18 cellular contexts compared by ENCODE assay signal in the genomic region with DNA sequence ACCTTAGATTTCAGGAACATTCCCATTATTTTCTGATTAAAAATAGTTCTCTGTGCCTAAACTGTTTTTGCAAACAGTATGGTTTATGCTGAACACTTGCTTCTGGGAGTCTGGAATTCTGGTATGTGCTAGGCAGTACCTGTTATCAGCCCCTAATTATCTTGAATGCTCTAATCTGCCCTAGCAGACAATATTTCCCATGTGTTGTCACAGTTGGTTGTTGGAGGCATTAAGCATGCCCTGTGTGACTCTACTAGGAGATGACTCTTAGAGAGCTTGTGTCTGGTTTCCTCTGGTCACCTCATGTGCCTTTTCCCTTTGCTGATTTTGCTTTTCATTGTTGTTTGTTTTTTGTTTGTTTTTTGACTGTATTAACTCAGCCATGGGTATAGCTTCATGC. TPM values are rescaled to one million over a fixed set of nuclear protein-coding genes. Genes with fewer than 3 reads are reported as not detected.
DNase-seq lines count a peak whose midpoint lies in the region; ATAC-seq, FAIRE-seq and TF ChIP-seq lines count a peak whose summit lies in the region.
"Had no signal": no experiment of that assay in that cellular context is flagged by ENCODE, and none has a peak within 500 bp of the region (broad histone marks: within the 10 kb centered on the region; RNA-seq: fewer than 3 reads in every experiment).

No MANE protein-coding gene starts in this region.

- H3K9me3 ChIP-seq in HepG2 (ENCODE audit: low read length), result no peaks in the 10 kb centered on the region
- H3K9me3 ChIP-seq: ovary, stomach had no signal

- peaks cover 1 to 18% of the 10 kb centered on the region in 2 experiments; a peak in 3 of 5 replicates for H3K36me3 ChIP-seq in HepG2 (replicated peaks in 1 of 2; ENCODE audit: control insufficient read depth in 1 of 2, insufficient read depth in 2 of 2, low read length in 2 of 2)
- H3K36me3 ChIP-seq: ovary had no signal

- no peak overlapping the region for H3K9ac ChIP-seq in HepG2 (ENCODE audit: insufficient read depth, low read depth, low read length)

- CTCF ChIA-PET in activated CD8-positive, alpha-beta T cell treated with anti-CD3 and anti-CD28 coated beads for 36 hours (lab: Charles Lee), result no interaction called here
- CTCF ChIA-PET in activated CD8-positive, alpha-beta T cell treated with anti-CD3 and anti-CD28 coated beads, Interleukin-2, amount 10 ng/mL, durations not matched to agents 7 days and 5 days (lab: Charles Lee), result no interaction called here
- CTCF ChIA-PET in HepG2 (lab: Yijun Ruan, JAX; ENCODE audit: low intra/inter-chr PET ratio, low total read pairs), result no interaction called here

- H3K4me2 ChIP-seq in HepG2 (ENCODE audit: low read depth, low read length), result no peak overlapping the region

- H4K20me1 ChIP-seq in HepG2 (ENCODE audit: insufficient read depth, low read length), result peaks cover 30% of the 10 kb centered on the region; the same call in 1 of the 2 replicates

- H2AFZ ChIP-seq in HepG2 (ENCODE audit: low read length), result no peak overlapping the region

- TF ChIP-seq EP300 in HepG2 (IDR thresholded peaks at IDR 0.05; ENCODE audit: low read depth in 2 of 2, low read length in 2 of 2) (no peak), HepG2 (CRISPR knock-in tag; IDR thresholded peaks at IDR 0.05; ENCODE audit: borderline replicate concordance) (no peak)

- BruUV-seq in HepG2 (replicated peaks; lab: Mats Ljungman, UMichigan), result no TSS peak

- no peak for TF ChIP-seq RAD21 in HepG2 (CRISPR knock-in tag; IDR thresholded peaks at IDR 0.05)

- H3K4me3 Mint-ChIP-seq in activated CD8-positive, alpha-beta T cell treated with anti-CD3 and anti-CD28 coated beads for 36 hours, result no peak overlapping the region
- no peak overlapping the region for H3K4me3 Mint-ChIP-seq in activated CD8-positive, alpha-beta T cell treated with anti-CD3 and anti-CD28 coated beads, Interleukin-2, amount 10 ng/mL, durations not matched to agents 7 days and 5 days
- no peak overlapping the region for H3K4me3 Mint-ChIP-seq in stimulated activated memory B cell treated with anti-CD40 and anti-IgM and Interleukin-4, amounts not matched to agents 10 μg/mL and 1 μg/mL and 100 μg/mL, for 72 hours
- H3K4me3 Mint-ChIP-seq: brain had no signal

- DNase-seq in activated CD8-positive, alpha-beta T cell treated with anti-CD3 and anti-CD28 coated beads for 36 hours, result no peak
- DNase-seq in activated CD8-positive, alpha-beta T cell treated with anti-CD3 and anti-CD28 coated beads, Interleukin-2, amount 10 ng/mL, durations not matched to agents 7 days and 5 days, result no peak
- peak; percentile 51 for DNase-seq in amniotic epithelial cell (ENCODE audit: low read depth)
- DNase-seq in HepG2 (ENCODE audit: low spot score), result no peak
- no peak for DNase-seq in NCI-H2081 (lab: John Stamatoyannopoulos, UW)
- DNase-seq: activated naive CD4-positive, alpha-beta T cell; effector memory CD4-positive, alpha-beta T cell; Karpas-422; mesenchymal stem cell; NCI-H1436 treated with DMSO at 0.1 percent for 48 hours; NCI-H510A; ovary; stimulated activated CD4-positive, alpha-beta T cell treated with anti-CD3 and anti-CD28 coated beads, Interleukin-12 subunit alpha, Interleukin-12 subunit beta, amount 100 ng/mL, for 4 hours; stomach had no signal

- H3K36me3 Mint-ChIP-seq in activated CD8-positive, alpha-beta T cell treated with anti-CD3 and anti-CD28 coated beads for 36 hours (ENCODE audit: low read depth), result peaks cover 26% of the 10 kb centered on the region
- peaks cover 39% of the 10 kb centered on the region for H3K36me3 Mint-ChIP-seq in activated CD8-positive, alpha-beta T cell treated with anti-CD3 and anti-CD28 coated beads, Interleukin-2, amount 10 ng/mL, durations not matched to agents 7 days and 5 days (ENCODE audit: low read depth)
- peaks cover 35% of the 10 kb centered on the region for H3K36me3 Mint-ChIP-seq in stimulated activated memory B cell treated with anti-CD40 and anti-IgM and Interleukin-4, amounts not matched to agents 10 μg/mL and 1 μg/mL and 100 μg/mL, for 72 hours

- H3K27me3 Mint-ChIP-seq in activated CD8-positive, alpha-beta T cell treated with anti-CD3 and anti-CD28 coated beads for 36 hours, result no peaks in the 10 kb centered on the region
- no peaks in the 10 kb centered on the region for H3K27me3 Mint-ChIP-seq in activated CD8-positive, alpha-beta T cell treated with anti-CD3 and anti-CD28 coated beads, Interleukin-2, amount 10 ng/mL, durations not matched to agents 7 days and 5 days (ENCODE audit: low read depth)
- no peaks in the 10 kb centered on the region for H3K27me3 Mint-ChIP-seq in stimulated activated memory B cell treated with anti-CD40 and anti-IgM and Interleukin-4, amounts not matched to agents 10 μg/mL and 1 μg/mL and 100 μg/mL, for 72 hours
- H3K27me3 Mint-ChIP-seq: brain had no signal

- H3K27me3 ChIP-seq in HepG2 (ENCODE audit: control insufficient read depth in 1 of 2, insufficient read depth in 2 of 2, low read length in 2 of 2), result no peaks in the 10 kb centered on the region; a peak in 1 of 5 replicates
- H3K27me3 ChIP-seq: ovary, stomach had no signal

- ATAC-seq in activated CD8-positive, alpha-beta T cell treated with anti-CD3 and anti-CD28 coated beads for 36 hours, result no peak
- ATAC-seq in activated CD8-positive, alpha-beta T cell treated with anti-CD3 and anti-CD28 coated beads, Interleukin-2, amount 10 ng/mL, durations not matched to agents 7 days and 5 days, result no peak
- peak; percentile 35; the same call in 2 of the 3 replicates for ATAC-seq in HepG2
- no peak for ATAC-seq in stimulated activated memory B cell treated with anti-CD40 and anti-IgM and Interleukin-4, amounts not matched to agents 10 μg/mL and 1 μg/mL and 100 μg/mL, for 72 hours
- ATAC-seq in GM21423 (IDR thresholded peaks at IDR 0.05; ENCODE audit: unreplicated experiment), result no peak
- ATAC-seq in GM18861 (IDR thresholded peaks at IDR 0.05; ENCODE audit: unreplicated experiment), result no peak

- no peak for TF ChIP-seq CTCF in activated CD8-positive, alpha-beta T cell treated with anti-CD3 and anti-CD28 coated beads for 36 hours (IDR thresholded peaks at IDR 0.05)
- TF ChIP-seq CTCF in HepG2 (CRISPR knock-in tag; IDR thresholded peaks at IDR 0.05), result no peak

- 0 out of 2 replicates have a peak, but pooled peaks cover 10% of the 10 kb centered on the region for H3K4me1 ChIP-seq in HepG2 (ENCODE audit: insufficient read depth, low read length)

- no peak for FAIRE-seq in HepG2 (lab: Jason Lieb, UNC)

- POLR2A ChIA-PET in activated CD8-positive, alpha-beta T cell treated with anti-CD3 and anti-CD28 coated beads for 36 hours (lab: Charles Lee), result interaction anchor here (1.1 kb wide), 1 partner anchor 34 kb away, joined by 3 read pairs; no protein-coding TSS in a partner anchor
- POLR2A ChIA-PET in activated CD8-positive, alpha-beta T cell treated with anti-CD3 and anti-CD28 coated beads, Interleukin-2, amount 10 ng/mL, durations not matched to agents 7 days and 5 days (lab: Charles Lee), result interaction anchor here (0.8 kb wide), 1 partner anchor 27 kb away, joined by 3 read pairs; no protein-coding TSS in a partner anchor
- POLR2A ChIA-PET in HepG2 (lab: Yijun Ruan, JAX), result no interaction called here

- intact Hi-C loops in activated CD8-positive, alpha-beta T cell treated with anti-CD3 and anti-CD28 coated beads for 36 hours (cut with micrococcal nuclease), result no loop called here
- intact Hi-C loops in HepG2 (cut with micrococcal nuclease; ENCODE audit: unreplicated experiment), result no loop called here

- H3K4me3 ChIP-seq in HepG2 (replicated peaks in 1 of 3; ENCODE audit: insufficient read depth in 1 of 3, low read depth in 2 of 3, low read length in 3 of 3), result no peak overlapping the region
- H3K4me3 ChIP-seq: ovary, stomach had no signal

- H3K79me2 ChIP-seq in HepG2 (ENCODE audit: insufficient read depth, low read length), result peaks cover 83% of the 10 kb centered on the region

- no peak overlapping the region for H3K27ac ChIP-seq in HepG2 (ENCODE audit: extremely low read length, insufficient read depth, low read length)
- H3K27ac ChIP-seq: ovary, stomach had no signal

- peak overlapping the region; percentile 6 for H3K27ac Mint-ChIP-seq in activated CD8-positive, alpha-beta T cell treated with anti-CD3 and anti-CD28 coated beads for 36 hours
- H3K27ac Mint-ChIP-seq in activated CD8-positive, alpha-beta T cell treated with anti-CD3 and anti-CD28 coated beads, Interleukin-2, amount 10 ng/mL, durations not matched to agents 7 days and 5 days, result no peak overlapping the region
- H3K27ac Mint-ChIP-seq in stimulated activated memory B cell treated with anti-CD40 and anti-IgM and Interleukin-4, amounts not matched to agents 10 μg/mL and 1 μg/mL and 100 μg/mL, for 72 hours, result peak overlapping the region; percentile 54

- peaks cover 10% of the 10 kb centered on the region for H3K9me3 Mint-ChIP-seq in activated CD8-positive, alpha-beta T cell treated with anti-CD3 and anti-CD28 coated beads for 36 hours
- peaks cover 4% of the 10 kb centered on the region for H3K9me3 Mint-ChIP-seq in activated CD8-positive, alpha-beta T cell treated with anti-CD3 and anti-CD28 coated beads, Interleukin-2, amount 10 ng/mL, durations not matched to agents 7 days and 5 days (ENCODE audit: insufficient read depth)
- peaks cover 3% of the 10 kb centered on the region for H3K9me3 Mint-ChIP-seq in stimulated activated memory B cell treated with anti-CD40 and anti-IgM and Interleukin-4, amounts not matched to agents 10 μg/mL and 1 μg/mL and 100 μg/mL, for 72 hours

- no peak for TF ChIP-seq POLR2A in HepG2 (IDR thresholded peaks at IDR 0.05; ENCODE audit: insufficient read depth in 1 of 2, low read depth in 2 of 2, low read length in 2 of 2)

- peaks cover 51% of the 10 kb centered on the region for H3K4me1 Mint-ChIP-seq in activated CD8-positive, alpha-beta T cell treated with anti-CD3 and anti-CD28 coated beads for 36 hours (ENCODE audit: low read depth)
- peaks cover 3% of the 10 kb centered on the region for H3K4me1 Mint-ChIP-seq in activated CD8-positive, alpha-beta T cell treated with anti-CD3 and anti-CD28 coated beads, Interleukin-2, amount 10 ng/mL, durations not matched to agents 7 days and 5 days (ENCODE audit: low read depth)
- peaks cover 64% of the 10 kb centered on the region for H3K4me1 Mint-ChIP-seq in stimulated activated memory B cell treated with anti-CD40 and anti-IgM and Interleukin-4, amounts not matched to agents 10 μg/mL and 1 μg/mL and 100 μg/mL, for 72 hours

- in situ Hi-C loops in HepG2 (cut with HindIII; ENCODE audit: extremely low pct_ligation_motif_present, low pct_unique_long_range_greater_than_20kb), result no loop called here

RNA-seq across cellular contexts. Expression of gene UHRF2, which starts 36.6 kb away (rescaled TPM):
- total RNA-seq in activated CD8-positive, alpha-beta T cell treated with anti-CD3 and anti-CD28 coated beads for 36 hours, result 10 to 100 TPM; 57.0 to 60.1 TPM
- 10 to 100 TPM; 59.3 to 68.6 TPM for total RNA-seq in activated CD8-positive, alpha-beta T cell treated with anti-CD3 and anti-CD28 coated beads, Interleukin-2, amount 10 ng/mL, durations not matched to agents 7 days and 5 days
- 33.2 and 44.2 TPM in 2 replicates for total RNA-seq in HepG2 (2016; rRNA removed; fragmentation: Illumina TruSeq; extraction: Trizol)
- total RNA-seq in HepG2 (2016; cell fraction: cytosol; rRNA removed; fragmentation: Illumina TruSeq; extraction: Trizol; ENCODE audit: low read depth), result 65.0 and 67.5 TPM in 2 replicates
- total RNA-seq in HepG2 (2016; cell fraction: insoluble cytoplasmic fraction; rRNA removed; fragmentation: Illumina TruSeq; extraction: Trizol), result 34.1 and 42.8 TPM in 2 replicates
- total RNA-seq in HepG2 (2016; cell fraction: membrane; rRNA removed; fragmentation: Illumina TruSeq; extraction: Trizol), result 20.5 and 20.6 TPM in 2 replicates
- total RNA-seq in HepG2 (2016; cell fraction: nucleus; rRNA removed; fragmentation: Illumina TruSeq; extraction: Trizol), result 104 and 113 TPM in 2 replicates
- 36.2 and 42.1 TPM in 2 replicates for polyA plus RNA-seq in HepG2 (2011; rRNA removed)
- 15.4 and 16.8 TPM in 2 replicates for polyA plus RNA-seq in HepG2 (2011; cell fraction: cytosol; rRNA removed)
- polyA plus RNA-seq in HepG2 (2011; cell fraction: nucleus; rRNA removed), result 97.8 and 109 TPM in 2 replicates
- 22.3 and 26.4 TPM in 2 replicates for polyA plus RNA-seq in HepG2 (2012)
- polyA plus RNA-seq in HepG2 (2016; cell fraction: cytosol; fragmentation: Illumina TruSeq; extraction: Trizol; ENCODE audit: low read depth), result 3.4 and 3.9 TPM in 2 replicates
- polyA plus RNA-seq in HepG2 (2016; cell fraction: insoluble cytoplasmic fraction; fragmentation: Illumina TruSeq; extraction: Trizol; ENCODE audit: low read depth), result 22.3 and 23.5 TPM in 2 replicates
- polyA plus RNA-seq in HepG2 (2016; cell fraction: membrane; fragmentation: Illumina TruSeq; extraction: Trizol; ENCODE audit: low read depth), result 5.7 and 7.3 TPM in 2 replicates
- 101 and 119 TPM in 2 replicates for polyA plus RNA-seq in HepG2 (2016; cell fraction: nucleus; fragmentation: Illumina TruSeq; extraction: Trizol; ENCODE audit: insufficient read depth, low read depth)
- polyA minus RNA-seq in HepG2 (2011; rRNA and poly(A)+ RNA removed; ENCODE audit: low replicate concordance), result 52.5 and 67.9 TPM in 2 replicates
- polyA minus RNA-seq in HepG2 (2011; cell fraction: cytosol; rRNA and poly(A)+ RNA removed), result 18.3 and 19.0 TPM in 2 replicates
- polyA minus RNA-seq in HepG2 (2011; cell fraction: nucleus; rRNA and poly(A)+ RNA removed), result 232 and 234 TPM in 2 replicates
